In the genomic region with DNA sequence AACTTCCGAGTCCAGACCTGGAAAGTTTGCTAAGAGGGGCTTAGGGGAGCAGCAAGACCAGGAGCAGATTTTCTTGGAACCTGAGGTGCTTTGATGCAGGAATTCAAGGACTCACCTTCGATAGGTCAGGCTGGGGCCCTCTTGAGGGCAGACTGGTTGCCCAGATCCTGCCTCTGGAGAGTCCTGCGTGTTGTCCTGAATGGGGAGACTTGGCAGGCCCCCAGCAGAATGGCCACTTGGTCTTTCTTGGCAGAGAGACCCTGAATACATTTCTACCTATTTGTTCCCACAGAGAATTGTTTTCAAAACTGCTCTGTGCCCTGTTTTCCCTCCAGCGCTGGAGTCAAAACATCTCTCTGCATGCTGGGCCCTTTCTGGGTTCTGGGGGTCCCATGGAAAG, we compare ENCODE assay signal across 9 cellular contexts. TPM values are rescaled to one million over a fixed set of nuclear protein-coding genes. Genes with fewer than 3 reads are reported as not detected.
DNase-seq lines count a peak whose midpoint lies in the region; ATAC-seq and TF ChIP-seq lines count a peak whose summit lies in the region.
"Had no signal": no experiment of that assay in that cellular context is flagged by ENCODE, and none has a peak within 500 bp of the region (broad histone marks: within the 10 kb centered on the region; RNA-seq: fewer than 3 reads in every experiment).

No MANE protein-coding gene starts in this region.

- CTCF ChIA-PET in CD4-positive, alpha-beta T cell (lab: Charles Lee), result interaction anchor here (0.9 to 1.9 kb wide), 3 partner anchors 17 to 158 kb away, joined by 3 to 5 read pairs (median 3); no protein-coding TSS in a partner anchor

- no peaks in the 10 kb centered on the region for H3K9me2 ChIP-seq in MM.1S (replicated peaks; ENCODE audit: insufficient read depth, low read length)

- peak overlapping the region; percentile 96 for H3K27ac ChIP-seq in CD4-positive, alpha-beta T cell (ENCODE audit: low read depth, low read length)
- H3K27ac ChIP-seq in MM.1S (ENCODE audit: low read length), result no peak overlapping the region
- no peak overlapping the region for H3K27ac ChIP-seq in duodenal mucosa (ENCODE audit: low read depth, low read length)
- H3K27ac ChIP-seq in sigmoid colon, result peak overlapping the region in 3 of 4 donors; percentile 5 to 99 (median 99)

- no peaks in the 10 kb centered on the region for H3K36me3 ChIP-seq in MM.1S (replicated peaks; ENCODE audit: insufficient read depth, low read length)
- H3K36me3 ChIP-seq in duodenal mucosa (ENCODE audit: control insufficient read depth in 1 of 2, insufficient read depth in 2 of 2, low read length in 2 of 2), result peaks cover 0 to 3% of the 10 kb centered on the region in 2 donors
- no peaks in the 10 kb centered on the region for H3K36me3 ChIP-seq in sigmoid colon

- peaks cover 67% of the 10 kb centered on the region for H3K36me3 Mint-ChIP-seq in CD4-positive, alpha-beta T cell (ENCODE audit: low read depth)

- no peak for TF ChIP-seq EP300 in sigmoid colon (IDR thresholded peaks at IDR 0.05)

- intact Hi-C loops in CD4-positive, alpha-beta T cell (cut with DNase I, micrococcal nuclease), result loop anchor here in 1 of 2 experiments (2.0 kb wide), 1 partner anchor 16 kb away; no protein-coding TSS in a partner anchor
- intact Hi-C loops in sigmoid colon (cut with DNase I), result no loop called here

- H3K4me2 ChIP-seq in MM.1S (ENCODE audit: low read depth, low read length), result peak overlapping the region; percentile 97

- peaks cover 22% of the 10 kb centered on the region; the same call in 1 of the 2 replicates for H4K20me1 ChIP-seq in MM.1S (ENCODE audit: insufficient read depth, low read length)

- H3K4me1 ChIP-seq in MM.1S (ENCODE audit: low read length), result peaks cover 54% of the 10 kb centered on the region
- H3K4me1 ChIP-seq in duodenal mucosa (ENCODE audit: control insufficient read depth in 1 of 2, insufficient read depth in 2 of 2, low read length in 2 of 2), result peaks cover 57 to 62% of the 10 kb centered on the region in 2 donors
- H3K4me1 ChIP-seq in sigmoid colon, result peaks cover 0 to 72% (median 68%) of the 10 kb centered on the region in 4 donors

- 74 to 75% methylated on average over 4 of the region's 4 CpGs for WGBS in sigmoid colon, 2 donors

- no peak for DNase-seq in CD4-positive, alpha-beta T cell
- DNase-seq in MM.1S (no peak), sigmoid colon (no peak), NCI-H2196 (lab: John Stamatoyannopoulos, UW; ENCODE audit: unreplicated experiment) (no peak), DMS153 treated with DMSO at 0.1 percent for 48 hours (lab: John Stamatoyannopoulos, UW; ENCODE audit: unreplicated experiment) (no peak)
- DNase-seq in stimulated activated CD4-positive, alpha-beta T cell treated with anti-CD3 and anti-CD28 coated beads, Interleukin-15, amount 100 ng/mL, for 24 hours, result no peak
- DNase-seq: NCI-H2029 treated with DMSO at 0.1 percent for 48 hours had no signal

- POLR2A ChIA-PET in CD4-positive, alpha-beta T cell (lab: Charles Lee), result interaction anchor here (8.2 to 9.1 kb wide), 2 partner anchors 27 to 65 kb away, joined by 234 to 566 read pairs; no protein-coding TSS in a partner anchor

- TF ChIP-seq POLR2A in sigmoid colon (IDR thresholded peaks at IDR 0.05), result no peak

- H3F3A ChIP-seq in MM.1S (ENCODE audit: insufficient read depth, low read length), result peaks cover 15% of the 10 kb centered on the region

- peak overlapping the region; percentile 93 for H3K4me3 Mint-ChIP-seq in CD4-positive, alpha-beta T cell

- no peaks in the 10 kb centered on the region for H3K9me3 Mint-ChIP-seq in CD4-positive, alpha-beta T cell

- no peak for TF ChIP-seq CTCF in CD4-positive, alpha-beta T cell (IDR thresholded peaks at IDR 0.05)
- TF ChIP-seq CTCF in MM.1S (IDR thresholded peaks at IDR 0.05; ENCODE audit: low read length) (no peak), sigmoid colon (IDR thresholded peaks at IDR 0.05) (no peak)

- H3K27me3 Mint-ChIP-seq in CD4-positive, alpha-beta T cell, result no peaks in the 10 kb centered on the region

- H3K4me3 ChIP-seq in MM.1S (ENCODE audit: low read length) (no peak overlapping the region), duodenal mucosa (ENCODE audit: low read depth in 1 of 2, low read length in 2 of 2) (peak overlapping the region; percentile 22 to 91), sigmoid colon (no peak overlapping the region)

- H2AFZ ChIP-seq in MM.1S (ENCODE audit: low read length), result no peak overlapping the region

- H3K27me3 ChIP-seq in CD4-positive, alpha-beta T cell (ENCODE audit: control insufficient read depth, insufficient read depth, low read length), result no peaks in the 10 kb centered on the region
- H3K27me3 ChIP-seq in MM.1S (replicated peaks; ENCODE audit: insufficient read depth, low read length) (no peaks in the 10 kb centered on the region), duodenal mucosa (ENCODE audit: control insufficient read depth in 1 of 2, insufficient read depth in 2 of 2, low read length in 2 of 2) (no peaks in the 10 kb centered on the region), sigmoid colon (no peaks in the 10 kb centered on the region)

- no peaks in the 10 kb centered on the region for H3K9me3 ChIP-seq in CD4-positive, alpha-beta T cell (ENCODE audit: control insufficient read depth, low read length)
- H3K9me3 ChIP-seq in MM.1S (replicated peaks; ENCODE audit: insufficient read depth, low read length) (no peaks in the 10 kb centered on the region), duodenal mucosa (ENCODE audit: control insufficient read depth in 1 of 2, low read length in 2 of 2) (no peaks in the 10 kb centered on the region), sigmoid colon (no peaks in the 10 kb centered on the region)

- peaks cover 79% of the 10 kb centered on the region for H3K79me2 ChIP-seq in MM.1S (ENCODE audit: low read length)

- ATAC-seq in CD4-positive, alpha-beta T cell (ENCODE audit: poor library complexity), result no peak
- no peak for ATAC-seq in GM21381 (IDR thresholded peaks at IDR 0.05; ENCODE audit: unreplicated experiment)

- H3K9ac ChIP-seq in MM.1S (ENCODE audit: low read length), result no peak overlapping the region
- H3K9ac ChIP-seq in duodenal mucosa (ENCODE audit: low read depth in 1 of 2, low read length in 2 of 2), result peak overlapping the region in 1 of 2 donors; percentile 81

- peak overlapping the region; percentile 97 for H3K27ac Mint-ChIP-seq in CD4-positive, alpha-beta T cell

- H3K4me1 Mint-ChIP-seq in CD4-positive, alpha-beta T cell (ENCODE audit: low read depth), result peaks cover 72% of the 10 kb centered on the region

RNA-seq across cellular contexts. Expression of a gene that starts 4.2 kb away (rescaled TPM):
- 100 to 1,000 TPM; 284 to 308 TPM for total RNA-seq in CD4-positive, alpha-beta T cell
- total RNA-seq in sigmoid colon, result 10 to 100 TPM; 18.7 to 28.0 (median 24.5) TPM
- 10 to 100 TPM; 23.4 to 71.9 (median 48.6) TPM for polyA plus RNA-seq in sigmoid colon

Comparison
In these comparisons a context has a peak if more than half of its experiments do, and no peak if none do; other contexts are left out.
1. H3K27ac ChIP-seq: peak in CD4-positive, alpha-beta T cell (single experiment) and sigmoid colon (3 of 4); none in MM.1S (single experiment) and duodenal mucosa (single experiment).
2. H3K4me3 ChIP-seq: peak in duodenal mucosa (2 of 2); none in MM.1S (single experiment) and sigmoid colon (0 of 4).
3. RNA of a gene that starts 4.2 kb away (total RNA-seq): 284 to 308 TPM in CD4-positive, alpha-beta T cell; 18.7 to 28.0 TPM in sigmoid colon; every median in the first group is over 4 times any median in the second.